14 cellular contexts compared by ENCODE assay signal in genomic region chr6:53236241-53236640, GRCh38.
DNase-seq lines count a peak whose midpoint lies in the region; ATAC-seq and TF ChIP-seq lines count a peak whose summit lies in the region.
"Had no signal": no experiment of that assay in that cellular context is flagged by ENCODE, and none has a peak within 500 bp of the region (broad histone marks: within the 10 kb centered on the region; RNA-seq: fewer than 3 reads in every experiment).

No MANE protein-coding gene starts in this region.

- POLR2A ChIA-PET in T-cell (lab: Charles Lee): no interaction called here

- no peak overlapping the region for H3K4me2 ChIP-seq in neural progenitor cell
- H3K4me2 ChIP-seq: BLaER1 treated with 17β-estradiol and CSF1 and Interleukin-3, amounts not matched to agents 10 nM and 100 nM; GM23338 had no signal

- H3K9ac ChIP-seq in neural progenitor cell: no peak overlapping the region
- H3K9ac ChIP-seq: BLaER1 treated with 17β-estradiol and CSF1 and Interleukin-3, amounts not matched to agents 10 nM and 100 nM had no signal

- peak overlapping the region in 1 of 2 donors; percentile 75 for H3K27ac Mint-ChIP-seq in natural killer cell treated with Interleukin-12 subunit alpha and Interleukin-12 subunit beta and Interleukin-15 and Interleukin-18, amount 100 ng/mL, for 72 hours
- H3K27ac Mint-ChIP-seq in natural killer cell: no peak overlapping the region
- H3K27ac Mint-ChIP-seq in T-cell: peak overlapping the region; percentile 73 to 78
- H3K27ac Mint-ChIP-seq in stimulated activated naive CD8-positive, alpha-beta T cell treated with anti-CD3 and anti-CD28 coated beads, Interleukin-15, amount 100 ng/mL, for 72 hours: peak overlapping the region; percentile 0 to 21
- no peak overlapping the region for H3K27ac Mint-ChIP-seq in neural progenitor cell
- H3K27ac Mint-ChIP-seq: GM23338 had no signal

- no peaks in the 10 kb centered on the region for H3K4me1 ChIP-seq in neural progenitor cell

- intact Hi-C loops in natural killer cell (cut with micrococcal nuclease): no loop called here

- TF ChIP-seq CTCF in natural killer cell (IDR thresholded peaks at IDR 0.05) (no peak), neural progenitor cell (IDR thresholded peaks at IDR 0.05) (no peak)

- no peaks in the 10 kb centered on the region for H4K20me1 ChIP-seq in neural progenitor cell (ENCODE audit: low read depth)
- H4K20me1 ChIP-seq: BLaER1 treated with 17β-estradiol and CSF1 and Interleukin-3, amounts not matched to agents 10 nM and 100 nM had no signal

- no peak overlapping the region for H3K4me3 ChIP-seq in neural progenitor cell
- H3K4me3 ChIP-seq: BLaER1 treated with 17β-estradiol and CSF1 and Interleukin-3, amounts not matched to agents 10 nM and 100 nM; GM23338 had no signal

- H3K9me3 Mint-ChIP-seq in natural killer cell treated with Interleukin-12 subunit alpha and Interleukin-12 subunit beta and Interleukin-15 and Interleukin-18, amount 100 ng/mL, for 72 hours: no peaks in the 10 kb centered on the region
- peaks cover 0 to 3% of the 10 kb centered on the region in 2 donors for H3K9me3 Mint-ChIP-seq in natural killer cell
- H3K9me3 Mint-ChIP-seq in T-cell: peaks cover 0 to 4% (median 3%) of the 10 kb centered on the region in 3 donors
- peaks cover 0 to 5% of the 10 kb centered on the region in 2 donors for H3K9me3 Mint-ChIP-seq in stimulated activated naive CD8-positive, alpha-beta T cell treated with anti-CD3 and anti-CD28 coated beads, Interleukin-15, amount 100 ng/mL, for 72 hours
- no peaks in the 10 kb centered on the region for H3K9me3 Mint-ChIP-seq in neural progenitor cell

- peaks cover 0 to 33% of the 10 kb centered on the region in 2 donors for H3K4me1 Mint-ChIP-seq in natural killer cell treated with Interleukin-12 subunit alpha and Interleukin-12 subunit beta and Interleukin-15 and Interleukin-18, amount 100 ng/mL, for 72 hours (ENCODE audit: low read depth in 2 of 2)
- H3K4me1 Mint-ChIP-seq in natural killer cell (peaks cover 0 to 5% of the 10 kb centered on the region in 2 donors), T-cell (peaks cover 30 to 53% (median 40%) of the 10 kb centered on the region in 3 donors), neural progenitor cell (no peaks in the 10 kb centered on the region)
- H3K4me1 Mint-ChIP-seq in stimulated activated naive CD8-positive, alpha-beta T cell treated with anti-CD3 and anti-CD28 coated beads, Interleukin-15, amount 100 ng/mL, for 72 hours: peaks cover 33% of the 10 kb centered on the region
- H3K4me1 Mint-ChIP-seq: GM23338 had no signal

- H3F3A ChIP-seq in neural progenitor cell (ENCODE audit: low read depth): no peaks in the 10 kb centered on the region

- H3K36me3 Mint-ChIP-seq in natural killer cell treated with Interleukin-12 subunit alpha and Interleukin-12 subunit beta and Interleukin-15 and Interleukin-18, amount 100 ng/mL, for 72 hours: peaks cover 5% of the 10 kb centered on the region
- no peaks in the 10 kb centered on the region for H3K36me3 Mint-ChIP-seq in natural killer cell
- peaks cover 5% of the 10 kb centered on the region for H3K36me3 Mint-ChIP-seq in T-cell
- H3K36me3 Mint-ChIP-seq in neural progenitor cell: no peaks in the 10 kb centered on the region

- H3K27ac ChIP-seq in neural progenitor cell: no peak overlapping the region
- H3K27ac ChIP-seq: BLaER1 treated with 17β-estradiol and CSF1 and Interleukin-3, amounts not matched to agents 10 nM and 100 nM; HL-60 had no signal

- no peaks in the 10 kb centered on the region for H3K27me3 Mint-ChIP-seq in natural killer cell treated with Interleukin-12 subunit alpha and Interleukin-12 subunit beta and Interleukin-15 and Interleukin-18, amount 100 ng/mL, for 72 hours
- no peaks in the 10 kb centered on the region for H3K27me3 Mint-ChIP-seq in natural killer cell (ENCODE audit: low read depth in 2 of 2)
- no peaks in the 10 kb centered on the region for H3K27me3 Mint-ChIP-seq in T-cell
- H3K27me3 Mint-ChIP-seq in stimulated activated naive CD8-positive, alpha-beta T cell treated with anti-CD3 and anti-CD28 coated beads, Interleukin-15, amount 100 ng/mL, for 72 hours: no peaks in the 10 kb centered on the region
- peaks cover 2% of the 10 kb centered on the region for H3K27me3 Mint-ChIP-seq in neural progenitor cell (ENCODE audit: insufficient read depth, low read depth)

- H3K79me2 ChIP-seq in neural progenitor cell (ENCODE audit: low read depth): no peaks in the 10 kb centered on the region

- CTCF ChIA-PET in T-cell (lab: Charles Lee): no interaction called here

- peak in 1 of 2 donors; percentile 26 for ATAC-seq in natural killer cell treated with Interleukin-12 subunit alpha and Interleukin-12 subunit beta and Interleukin-15 and Interleukin-18, amount 100 ng/mL, for 72 hours
- ATAC-seq in natural killer cell (no peak), GM21723 (IDR thresholded peaks at IDR 0.05; ENCODE audit: unreplicated experiment) (peak; percentile 52), T-cell (replicated peaks in 1 of 4) (no peak)
- ATAC-seq in stimulated activated naive CD8-positive, alpha-beta T cell treated with anti-CD3 and anti-CD28 coated beads, Interleukin-15, amount 100 ng/mL, for 72 hours: no peak
- ATAC-seq: GM23338 had no signal

- H2AFZ ChIP-seq in neural progenitor cell (replicated peaks): no peak overlapping the region
- H2AFZ ChIP-seq: GM23338 had no signal

- DNase-seq in natural killer cell treated with Interleukin-12 subunit alpha and Interleukin-12 subunit beta and Interleukin-15 and Interleukin-18, amount 100 ng/mL, for 72 hours (ENCODE audit: low spot score): no peak
- no peak for DNase-seq in natural killer cell
- no peak for DNase-seq in T-cell
- DNase-seq in stimulated activated naive CD8-positive, alpha-beta T cell treated with anti-CD3 and anti-CD28 coated beads, Interleukin-15, amount 100 ng/mL, for 72 hours: no peak
- no peak for DNase-seq in OCI-M2 (lab: John Stamatoyannopoulos, UW; ENCODE audit: unreplicated experiment)
- DNase-seq in neural progenitor cell (ENCODE audit: low spot score): no peak
- DNase-seq in SKM-1 (lab: John Stamatoyannopoulos, UW; ENCODE audit: unreplicated experiment): no peak
- DNase-seq: cerebellar nuclear complex, kidney, NCI-H1092 had no signal

- no peaks in the 10 kb centered on the region for H3K27me3 ChIP-seq in neural progenitor cell
- H3K27me3 ChIP-seq: BLaER1 treated with 17β-estradiol and CSF1 and Interleukin-3, amounts not matched to agents 10 nM and 100 nM had no signal

- H3K4me3 Mint-ChIP-seq in natural killer cell treated with Interleukin-12 subunit alpha and Interleukin-12 subunit beta and Interleukin-15 and Interleukin-18, amount 100 ng/mL, for 72 hours: peak overlapping the region; percentile 73
- no peak overlapping the region for H3K4me3 Mint-ChIP-seq in natural killer cell
- peak overlapping the region; percentile 45 to 61 (median 52) for H3K4me3 Mint-ChIP-seq in T-cell
- H3K4me3 Mint-ChIP-seq in stimulated activated naive CD8-positive, alpha-beta T cell treated with anti-CD3 and anti-CD28 coated beads, Interleukin-15, amount 100 ng/mL, for 72 hours: no peak overlapping the region
- no peak overlapping the region for H3K4me3 Mint-ChIP-seq in neural progenitor cell
- H3K4me3 Mint-ChIP-seq: GM23338 had no signal

- no peaks in the 10 kb centered on the region for H3K36me3 ChIP-seq in neural progenitor cell
- H3K36me3 ChIP-seq: BLaER1 treated with 17β-estradiol and CSF1 and Interleukin-3, amounts not matched to agents 10 nM and 100 nM had no signal

- no peaks in the 10 kb centered on the region for H3K9me3 ChIP-seq in neural progenitor cell (ENCODE audit: low read depth)

Comparison
In these comparisons a context has a peak if more than half of its experiments do, and no peak if none do; other contexts are left out.
1. H3K4me3 Mint-ChIP-seq: peak in natural killer cell treated with Interleukin-12 subunit alpha and Interleukin-12 subunit beta and Interleukin-15 and Interleukin-18, amount 100 ng/mL, for 72 hours (single experiment) and T-cell (3 of 3); none in natural killer cell (single experiment), stimulated activated naive CD8-positive, alpha-beta T cell treated with anti-CD3 and anti-CD28 coated beads, Interleukin-15, amount 100 ng/mL, for 72 hours (0 of 2) and neural progenitor cell (single experiment).
2. H3K27ac Mint-ChIP-seq: peak in T-cell (2 of 2) and stimulated activated naive CD8-positive, alpha-beta T cell treated with anti-CD3 and anti-CD28 coated beads, Interleukin-15, amount 100 ng/mL, for 72 hours (2 of 2); none in natural killer cell (0 of 2) and neural progenitor cell (single experiment).